8 cellular contexts compared by ENCODE assay signal in the genomic region with DNA sequence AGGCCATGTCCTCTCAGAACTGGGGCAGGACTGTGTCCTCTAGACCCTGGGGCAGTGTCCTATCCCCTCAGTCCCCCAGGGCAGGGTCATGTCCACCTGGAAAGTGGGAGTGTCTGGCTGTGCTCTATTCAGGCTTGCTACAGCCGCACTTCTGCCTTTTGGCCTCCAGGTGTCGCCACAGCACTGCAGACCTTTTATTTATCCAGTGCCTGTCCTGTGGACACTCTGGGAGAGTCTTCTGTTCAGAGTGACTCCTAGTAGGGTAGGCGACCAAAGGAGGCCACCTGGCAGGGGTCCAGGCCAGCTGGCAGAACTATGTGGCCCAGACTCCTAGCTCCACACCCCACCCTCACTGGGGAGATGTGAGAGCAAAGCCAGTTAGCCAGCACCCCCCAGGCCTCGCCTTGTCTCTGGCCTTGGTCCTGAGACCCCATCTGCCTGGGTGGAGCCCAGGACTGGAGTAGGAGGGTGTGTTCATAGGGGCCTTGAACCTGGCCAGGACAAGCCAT. TPM values are rescaled to one million over a fixed set of nuclear protein-coding genes. Genes with fewer than 3 reads are reported as not detected.
A peak's percentile ranks its signal among the peaks of the same experiment; 100 is the strongest.
DNase-seq lines count a peak whose midpoint lies in the region; ATAC-seq and TF ChIP-seq lines count a peak whose summit lies in the region.

No MANE protein-coding gene starts in this region.

- no peaks in the 10 kb centered on the region for H3K9me3 ChIP-seq in osteoblast (ENCODE audit: low read depth, low read length)
- H3K9me3 ChIP-seq in upper lobe of left lung, result no peaks in the 10 kb centered on the region

- no peaks in the 10 kb centered on the region for H4K20me1 ChIP-seq in osteoblast (ENCODE audit: insufficient read depth, low read length)

- no peaks in the 10 kb centered on the region for H3K36me3 Mint-ChIP-seq in activated T-helper 17 cell treated with anti-CD3 and anti-CD28 coated beads, Interleukin-2, amount 50 U/mL, for 72 hours (ENCODE audit: low read depth)

- TF ChIP-seq CTCF in GM12865 (IDR thresholded peaks at IDR 0.05; ENCODE audit: insufficient read depth, low read depth, low read length, missing control alignments) (peak; percentile 97), fibroblast of villous mesenchyme (IDR thresholded peaks at IDR 0.05; ENCODE audit: insufficient read depth, low read depth, low read length) (peak; percentile 94), osteoblast (IDR thresholded peaks at IDR 0.05; ENCODE audit: extremely low read depth, low read depth, low read length) (peak; percentile 98), upper lobe of left lung (IDR thresholded peaks at IDR 0.05) (peak; percentile 96 to 98 (median 96))

- no peak for TF ChIP-seq EP300 in upper lobe of left lung (IDR thresholded peaks at IDR 0.05)

- H3K36me3 ChIP-seq in osteoblast (ENCODE audit: insufficient read depth, low read length), result no peaks in the 10 kb centered on the region
- H3K36me3 ChIP-seq in upper lobe of left lung, result peaks cover 0 to 3% (median 0%) of the 10 kb centered on the region in 4 donors

- H3K4me3 ChIP-seq in GM12865 (ENCODE audit: low read depth, low read length), result no peak overlapping the region
- H3K4me3 ChIP-seq in fibroblast of villous mesenchyme (ENCODE audit: low read depth, low read length), result no peak overlapping the region
- H3K4me3 ChIP-seq in osteoblast (ENCODE audit: insufficient read depth, low read length), result no peak overlapping the region
- H3K4me3 ChIP-seq in upper lobe of left lung, result no peak overlapping the region

- no peak overlapping the region for H2AFZ ChIP-seq in osteoblast (ENCODE audit: low read length)

- DNase-seq in GM12865 (ENCODE audit: low read depth) (peak; percentile 74), HUDEP-2 (lab: John Stamatoyannopoulos, UW; ENCODE audit: unreplicated experiment in 76 of 76) (peak in 56 of 76 experiments; percentile 3 to 67 (median 35)), fibroblast of villous mesenchyme (ENCODE audit: low read depth) (peak; percentile 63), osteoblast (ENCODE audit: insufficient read length, low spot score, missing footprints) (peak; percentile 98), upper lobe of left lung (peak in 1 of 2 donors; percentile 79)

- 23 to 33% methylated on average over 3 to 4 of the region's 4 CpGs for WGBS in upper lobe of left lung, 2 donors

- peak; percentile 83 for ATAC-seq in activated T-helper 17 cell treated with anti-CD3 and anti-CD28 coated beads, Interleukin-2, amount 50 U/mL, for 72 hours (replicated peaks)
- ATAC-seq in upper lobe of left lung (ENCODE audit: low FRiP score in 2 of 2) (peak; percentile 84 to 88), HG02759 (IDR thresholded peaks at IDR 0.05; ENCODE audit: unreplicated experiment) (no peak)

- no peaks in the 10 kb centered on the region for H3K79me2 ChIP-seq in osteoblast (ENCODE audit: insufficient read depth, low read length)

- H3K4me1 ChIP-seq in osteoblast (ENCODE audit: insufficient read depth, low read length), result no peaks in the 10 kb centered on the region
- peaks cover 16 to 17% (median 17%) of the 10 kb centered on the region in 4 donors for H3K4me1 ChIP-seq in upper lobe of left lung

- peaks cover 4% of the 10 kb centered on the region for H3K27me3 Mint-ChIP-seq in activated T-helper 17 cell treated with anti-CD3 and anti-CD28 coated beads, Interleukin-2, amount 50 U/mL, for 72 hours

- H3K9me3 Mint-ChIP-seq in activated T-helper 17 cell treated with anti-CD3 and anti-CD28 coated beads, Interleukin-2, amount 50 U/mL, for 72 hours, result no peaks in the 10 kb centered on the region

- TF ChIP-seq POLR2A in upper lobe of left lung (IDR thresholded peaks at IDR 0.05), result no peak

- no peak overlapping the region for H3K27ac Mint-ChIP-seq in activated T-helper 17 cell treated with anti-CD3 and anti-CD28 coated beads, Interleukin-2, amount 50 U/mL, for 72 hours

- peaks cover 5% of the 10 kb centered on the region for H3K4me1 Mint-ChIP-seq in activated T-helper 17 cell treated with anti-CD3 and anti-CD28 coated beads, Interleukin-2, amount 50 U/mL, for 72 hours

- H3K27me3 ChIP-seq in osteoblast (ENCODE audit: insufficient read depth, low read length) (peaks cover 21% of the 10 kb centered on the region), upper lobe of left lung (peaks cover 0 to 10% (median 5%) of the 10 kb centered on the region in 4 donors)

- no peak overlapping the region for H3K4me2 ChIP-seq in osteoblast (ENCODE audit: insufficient read depth, low read length)

- H3K4me3 Mint-ChIP-seq in activated T-helper 17 cell treated with anti-CD3 and anti-CD28 coated beads, Interleukin-2, amount 50 U/mL, for 72 hours, result no peak overlapping the region

- H3K27ac ChIP-seq in osteoblast (ENCODE audit: low read depth, low read length), result no peak overlapping the region
- H3K27ac ChIP-seq in upper lobe of left lung, result no peak overlapping the region

TF ChIP-seq in PFSK-1, 5 proteins besides CTCF, POLR2A, EP300 and RAD21:
- TF ChIP-seq TAF1 (IDR thresholded peaks at IDR 0.05; ENCODE audit: borderline replicate concordance, insufficient read depth, low read length) (no peak), REST (IDR thresholded peaks at IDR 0.05; ENCODE audit: insufficient read depth in 1 of 2, low read depth in 2 of 2, low read length in 2 of 2) (peak; percentile 82 to 92)
TF ChIP-seq in PFSK-1: peak in this region for 1.

RNA-seq across cellular contexts. Expression of gene TMIE, which starts 3.9 kb away (rescaled TPM):
- polyA plus RNA-seq in PFSK-1 (2012; ENCODE audit: insufficient read length, low read depth), result 3.8 TPM
- under 1 TPM; 0.15 to 0.53 TPM for total RNA-seq in activated T-helper 17 cell treated with anti-CD3 and anti-CD28 coated beads, Interleukin-2, amount 50 U/mL, for 72 hours
- under 0.01 TPM in 1 of 2 replicates, not detected in the other for total RNA-seq in fibroblast of villous mesenchyme
- total RNA-seq in osteoblast, result under 0.01 TPM in 2 replicates
- total RNA-seq in upper lobe of left lung, result 1 to 10 TPM in 3 of 6 donors, under 1 TPM in 2, not detected in 1; 0.49 to 2.1 (median 1.2) TPM

RNA-seq across cellular contexts. Expression of gene ALS2CL, which starts 11.6 kb away (rescaled TPM):
- polyA plus RNA-seq in PFSK-1 (2012; ENCODE audit: insufficient read length, low read depth), result 5.5 TPM
- total RNA-seq in activated T-helper 17 cell treated with anti-CD3 and anti-CD28 coated beads, Interleukin-2, amount 50 U/mL, for 72 hours, result 1 to 10 TPM in 1 of 2 donors, under 1 TPM in 1; 0.69 to 5.2 TPM
- total RNA-seq in fibroblast of villous mesenchyme (2.6 and 6.0 TPM in 2 replicates), osteoblast (1.1 and 1.8 TPM in 2 replicates), upper lobe of left lung (100 to 1,000 TPM in 2 of 6 donors, 10 to 100 TPM in 4; 54.2 to 299 (median 66.9) TPM)

RNA-seq across cellular contexts. Expression of gene PRSS50, which starts 12.6 kb away (rescaled TPM):
- polyA plus RNA-seq in PFSK-1 (2012; ENCODE audit: insufficient read length, low read depth), result not detected
- under 1 TPM in 1 of 2 donors, not detected in 1; 0.11 TPM for total RNA-seq in activated T-helper 17 cell treated with anti-CD3 and anti-CD28 coated beads, Interleukin-2, amount 50 U/mL, for 72 hours
- total RNA-seq in fibroblast of villous mesenchyme, result not detected in 2 replicates
- not detected in 2 replicates for total RNA-seq in osteoblast
- total RNA-seq in upper lobe of left lung, result 1 to 10 TPM in 1 of 6 donors, under 1 TPM in 5; 0.10 to 4.2 (median 0.40) TPM
